In genomic region chr19:10858204-10858828, GRCh38 we compare ENCODE assay signal across 8 cellular contexts. TPM values are rescaled to one million over a fixed set of nuclear protein-coding genes. Genes with fewer than 3 reads are reported as not detected.
A peak's percentile ranks its signal among the peaks of the same experiment; 100 is the strongest.
DNase-seq lines count a peak whose midpoint lies in the region; ATAC-seq and TF ChIP-seq lines count a peak whose summit lies in the region.

No MANE protein-coding gene starts in this region.

- H3K27ac ChIP-seq in breast epithelium (no peak overlapping the region), osteoblast (ENCODE audit: low read depth, low read length) (no peak overlapping the region)

- DNase-seq in GM12864 (ENCODE audit: low read depth) (no peak), MV-4-11 (lab: John Stamatoyannopoulos, UW) (peak; percentile 23), breast epithelium (ENCODE audit: low spot score in 2 of 2) (no peak), osteoblast (ENCODE audit: insufficient read length, low spot score, missing footprints) (peak; percentile 78), COR-L47 (lab: John Stamatoyannopoulos, UW) (no peak)

- ATAC-seq in GM21737 (IDR thresholded peaks at IDR 0.05; ENCODE audit: unreplicated experiment): no peak
- no peak for ATAC-seq in HG02642 (IDR thresholded peaks at IDR 0.05; ENCODE audit: poor library complexity, unreplicated experiment)
- ATAC-seq in GM21526 (IDR thresholded peaks at IDR 0.05; ENCODE audit: low FRiP score, unreplicated experiment): no peak

- H3K9me3 ChIP-seq in breast epithelium (no peaks in the 10 kb centered on the region), osteoblast (ENCODE audit: low read depth, low read length) (no peaks in the 10 kb centered on the region)

- H3K36me3 ChIP-seq in breast epithelium: no peaks in the 10 kb centered on the region
- no peaks in the 10 kb centered on the region for H3K36me3 ChIP-seq in osteoblast (ENCODE audit: insufficient read depth, low read length)

- no peak for TF ChIP-seq POLR2A in breast epithelium (IDR thresholded peaks at IDR 0.05)

- H3K4me3 ChIP-seq in GM12864 (ENCODE audit: low read depth, low read length): no peak overlapping the region
- H3K4me3 ChIP-seq in breast epithelium: no peak overlapping the region
- H3K4me3 ChIP-seq in osteoblast (ENCODE audit: insufficient read depth, low read length): no peak overlapping the region

- no peak overlapping the region for H3K4me2 ChIP-seq in osteoblast (ENCODE audit: insufficient read depth, low read length)

- H3K27me3 ChIP-seq in breast epithelium: no peaks in the 10 kb centered on the region
- no peaks in the 10 kb centered on the region for H3K27me3 ChIP-seq in osteoblast (ENCODE audit: insufficient read depth, low read length)

- TF ChIP-seq CTCF in GM12864 (IDR thresholded peaks at IDR 0.05; ENCODE audit: low read depth, low read length, missing control alignments) (peak; percentile 94), breast epithelium (IDR thresholded peaks at IDR 0.05) (peak in 2 of 3 donors; percentile 10 to 27), osteoblast (IDR thresholded peaks at IDR 0.05; ENCODE audit: extremely low read depth, low read depth, low read length) (peak; percentile 93)

- peak overlapping the region; percentile 35 for H2AFZ ChIP-seq in osteoblast (ENCODE audit: low read length)

- no peaks in the 10 kb centered on the region for H3K4me1 ChIP-seq in breast epithelium
- peaks cover 7% of the 10 kb centered on the region for H3K4me1 ChIP-seq in osteoblast (ENCODE audit: insufficient read depth, low read length)

- intact Hi-C loops in breast epithelium (cut with DNase I; ENCODE audit: low total_unique reads): no loop called here

- no peaks in the 10 kb centered on the region for H4K20me1 ChIP-seq in osteoblast (ENCODE audit: insufficient read depth, low read length)

- no peaks in the 10 kb centered on the region for H3K79me2 ChIP-seq in osteoblast (ENCODE audit: insufficient read depth, low read length)

RNA-seq across cellular contexts. Expression of gene C19orf38, which starts 10.1 kb away (rescaled TPM):
- total RNA-seq in breast epithelium (1 to 10 TPM; 1.3 to 2.7 (median 2.0) TPM), osteoblast (under 0.01 and 0.29 TPM in 2 replicates)

RNA-seq across cellular contexts. Expression of gene CARM1, which starts 13.0 kb away (rescaled TPM):
- total RNA-seq in breast epithelium (10 to 100 TPM; 11.6 to 17.3 (median 17.0) TPM), osteoblast (33.7 and 41.0 TPM in 2 replicates)

RNA-seq across cellular contexts. Expression of gene TMED1, which starts 22.3 kb away (rescaled TPM):
- total RNA-seq in breast epithelium: 10 to 100 TPM; 27.2 to 51.2 (median 42.4) TPM
- total RNA-seq in osteoblast: 39.2 and 43.1 TPM in 2 replicates

Comparison
In these comparisons a context has a peak if more than half of its experiments do, and no peak if none do; other contexts are left out.
1. DNase-seq: peak in MV-4-11 (single experiment) and osteoblast (single experiment); none in GM12864 (single experiment), breast epithelium (0 of 2) and COR-L47 (single experiment).
2. CTCF ChIP-seq: peak in every context shown above with its lines; median percentile 94 in GM12864; 93 in osteoblast; 18 in breast epithelium.